Comparison of ENCODE assay signal across 7 cellular contexts in the genomic region with DNA sequence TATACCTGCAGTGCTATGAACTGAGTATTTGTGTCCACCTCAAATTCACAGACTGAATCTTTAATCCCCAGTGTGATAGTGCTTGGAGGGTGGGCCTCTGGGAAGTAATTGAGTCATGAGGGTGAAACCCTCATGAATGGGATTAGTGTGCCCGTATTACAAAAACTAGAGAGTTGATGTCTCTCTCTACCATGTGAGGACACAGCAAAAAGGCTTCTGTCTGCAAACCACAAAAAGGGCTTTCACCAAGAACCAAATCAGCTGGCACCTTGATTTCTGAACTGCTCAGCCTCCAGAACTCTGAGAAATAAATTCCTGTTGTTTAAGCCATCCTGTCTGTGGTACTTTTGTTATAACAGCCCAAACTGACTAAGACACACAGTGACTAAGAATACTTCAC.
A peak's percentile ranks its signal among the peaks of the same experiment; 100 is the strongest.
DNase-seq lines count a peak whose midpoint lies in the region; TF ChIP-seq lines count a peak whose summit lies in the region.
"Not testable (repeated sequence)": the region's sequence is repeated elsewhere in the genome, so short reads cannot be mapped to it uniquely, and the experiment has no call there.

No MANE protein-coding gene starts in this region.

- H3K9me2 ChIP-seq in OCI-LY1 (ENCODE audit: low read depth, low read length): not testable (repeated sequence)

- peaks cover 40% of the 10 kb centered on the region for H3K4me1 ChIP-seq in OCI-LY1 (ENCODE audit: insufficient read depth, low read length, severe bottlenecking)

- H3K9ac ChIP-seq in OCI-LY1 (ENCODE audit: low read length): not testable (repeated sequence)

- not testable (repeated sequence) for TF ChIP-seq CTCF in OCI-LY1 (IDR thresholded peaks at IDR 0.05; ENCODE audit: low read length)

- not testable (repeated sequence) for H3K79me2 ChIP-seq in OCI-LY1 (ENCODE audit: insufficient read depth, low read length)

- not testable (repeated sequence) for H3K4me2 ChIP-seq in OCI-LY1 (ENCODE audit: low read length)

- H3K36me3 ChIP-seq in OCI-LY1 (ENCODE audit: insufficient read depth, low read length): not testable (repeated sequence)

- in situ Hi-C loops in SK-MEL-5 (cut with HindIII; ENCODE audit: low pct_unique_long_range_greater_than_20kb, low sequenced_read_pairs): not testable (repeated sequence)

- peak; percentile 18 for DNase-seq in Ammon's horn (ENCODE audit: low spot score)
- DNase-seq in Jurkat, Clone E6-1 (ENCODE audit: low read depth, low spot score): peak; percentile 5
- DNase-seq in SK-MEL-5 (ENCODE audit: low read depth, low spot score): peak; percentile 98
- peak; percentile 73 for DNase-seq in foreskin melanocyte
- DNase-seq in midbrain (lab: John Stamatoyannopoulos, UW): peak; percentile 0
- DNase-seq in putamen (ENCODE audit: low spot score): peak; percentile 2

- H3K9me3 ChIP-seq in OCI-LY1 (ENCODE audit: low read length): not testable (repeated sequence)

- not testable (repeated sequence) for H3K4me3 ChIP-seq in Jurkat, Clone E6-1 (ENCODE audit: low read length); OCI-LY1 (ENCODE audit: low read depth, low read length, poor library complexity, severe bottlenecking)

- H2AFZ ChIP-seq in OCI-LY1 (ENCODE audit: low read length): not testable (repeated sequence)

- peak overlapping the region; percentile 14 for H3K27ac ChIP-seq in OCI-LY1 (ENCODE audit: low read depth, low read length, poor library complexity, severe bottlenecking)

- not testable (repeated sequence) for H4K20me1 ChIP-seq in OCI-LY1 (ENCODE audit: insufficient read depth, low read length)

- H3F3A ChIP-seq in OCI-LY1 (ENCODE audit: insufficient read depth, low read length): not testable (repeated sequence)

- not testable (repeated sequence) for H3K27me3 ChIP-seq in OCI-LY1 (ENCODE audit: insufficient read depth, low read length)

Comparison
In these comparisons a context has a peak if more than half of its experiments do, and no peak if none do; other contexts are left out.
1. DNase-seq: peak in every context shown above with its lines; median percentile 98 in SK-MEL-5; 73 in foreskin melanocyte; 18 in Ammon's horn; 5 in Jurkat, Clone E6-1; 2 in putamen; 0 in midbrain.